Comparison of ENCODE assay signal across 18 cellular contexts in the genomic region with DNA sequence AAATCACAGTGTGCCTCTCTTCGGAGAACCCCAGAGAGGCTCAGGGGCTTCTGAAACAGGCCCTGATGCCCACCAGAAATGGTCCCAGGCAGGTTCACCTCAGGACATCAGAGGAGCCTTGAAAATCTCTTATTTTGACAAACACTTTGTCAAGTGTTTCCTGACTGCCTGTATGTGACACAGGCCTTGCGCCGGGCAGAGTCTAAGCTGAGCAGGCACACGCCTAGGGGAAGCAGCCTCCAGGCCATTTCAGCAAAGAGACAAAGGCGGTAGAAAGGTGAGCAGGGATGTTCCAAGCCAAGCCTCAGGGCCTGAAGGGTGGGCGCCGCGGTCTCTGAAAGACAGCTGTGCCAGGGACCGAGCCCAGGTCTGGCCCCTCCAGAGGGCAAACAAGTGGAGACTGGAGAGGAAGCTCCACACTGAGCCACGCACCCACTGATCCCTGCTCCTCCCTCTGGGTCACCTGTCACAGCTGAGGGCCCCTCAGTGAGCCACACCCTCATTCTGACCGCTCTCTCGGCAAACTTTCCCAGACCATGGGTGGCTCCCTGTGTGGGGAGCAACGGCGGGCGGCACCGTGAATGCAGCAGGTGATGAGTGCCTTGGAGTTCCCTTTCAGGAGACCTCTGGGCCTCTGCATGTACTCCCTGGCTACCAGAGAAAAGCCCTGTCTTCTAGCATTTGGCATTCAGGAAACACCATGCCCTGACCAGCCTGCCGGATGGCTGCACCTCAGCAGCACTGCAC.
DNase-seq lines count a peak whose midpoint lies in the region; ATAC-seq and TF ChIP-seq lines count a peak whose summit lies in the region.
"Had no signal": no experiment of that assay in that cellular context is flagged by ENCODE, and none has a peak within 500 bp of the region (broad histone marks: within the 10 kb centered on the region; RNA-seq: fewer than 3 reads in every experiment).

No MANE protein-coding gene starts in this region.

- H3T11ph ChIP-seq in H9 (ENCODE audit: low read length) = no peak overlapping the region

- no peak overlapping the region for H3K23ac ChIP-seq in H9 (ENCODE audit: insufficient read length, low read depth, low read length)
- H3K23ac ChIP-seq in neuronal stem cell (ENCODE audit: low read depth, low read length, poor library complexity) = no peak overlapping the region

- no peaks in the 10 kb centered on the region for H3K4me1 ChIP-seq in H9 (ENCODE audit: insufficient read depth, low read length)
- peaks cover 28% of the 10 kb centered on the region for H3K4me1 ChIP-seq in hepatocyte (ENCODE audit: insufficient read depth)
- peaks cover 0 to 4% of the 10 kb centered on the region in 2 donors for H3K4me1 ChIP-seq in neuronal stem cell (ENCODE audit: control insufficient read depth in 2 of 2, insufficient read depth in 1 of 2, low read depth in 1 of 2, low read length in 2 of 2)
- no peaks in the 10 kb centered on the region for H3K4me1 ChIP-seq in aorta (ENCODE audit: control insufficient read depth in 1 of 2, insufficient read depth in 2 of 2, low read length in 2 of 2)
- peaks cover 10 to 13% of the 10 kb centered on the region in 2 donors for H3K4me1 ChIP-seq in thyroid gland

- no peak overlapping the region for H4K5ac ChIP-seq in H9 (ENCODE audit: insufficient read length, low read depth, low read length)

- H3K27ac Mint-ChIP-seq in H9 = no peak overlapping the region
- H3K27ac Mint-ChIP-seq: CD14-positive monocyte had no signal

- TF ChIP-seq POLR2A in thyroid gland (IDR thresholded peaks at IDR 0.05) = no peak

- H2BK20ac ChIP-seq in H9 (ENCODE audit: low read depth, low read length, poor library complexity, severe bottlenecking) = no peak overlapping the region

- ATAC-seq in aorta (ENCODE audit: low FRiP score) = peak; percentile 19
- ATAC-seq in HG03354 (IDR thresholded peaks at IDR 0.05; ENCODE audit: poor library complexity, severe bottlenecking, unreplicated experiment) = no peak

- H3K27me3 ChIP-seq in H9 (ENCODE audit: insufficient read depth, low read length) (no peaks in the 10 kb centered on the region), hepatocyte (no peaks in the 10 kb centered on the region), neuronal stem cell (ENCODE audit: control insufficient read depth in 3 of 3, insufficient read depth in 3 of 3, low read depth in 1 of 3, low read length in 3 of 3) (no peaks in the 10 kb centered on the region), aorta (ENCODE audit: control insufficient read depth in 1 of 2, insufficient read depth in 2 of 2, low read length in 1 of 2) (no peaks in the 10 kb centered on the region), thyroid gland (no peaks in the 10 kb centered on the region)

- H4K91ac ChIP-seq in H9 (ENCODE audit: insufficient read length, low read depth, low read length) = no peak overlapping the region
- no peak overlapping the region for H4K91ac ChIP-seq in neuronal stem cell (ENCODE audit: low read depth, low read length, poor library complexity)

- H2BK12ac ChIP-seq in H9 (ENCODE audit: insufficient read length, low read depth, low read length) (no peak overlapping the region), neuronal stem cell (ENCODE audit: low read length) (no peak overlapping the region)

- H3K4me1 Mint-ChIP-seq in H9 = peaks cover 21 to 34% of the 10 kb centered on the region in 2 experiments
- H3K4me1 Mint-ChIP-seq: CD14-positive monocyte had no signal

- H4K8ac ChIP-seq in H9 (replicated peaks; ENCODE audit: insufficient read length, low read depth, low read length) = no peak overlapping the region
- H4K8ac ChIP-seq in neuronal stem cell (ENCODE audit: low read depth, low read length) = no peak overlapping the region

- H3K9ac ChIP-seq in H9 (ENCODE audit: extremely low read depth, insufficient read length, low read length) = no peak overlapping the region
- no peak overlapping the region for H3K9ac ChIP-seq in neuronal stem cell (ENCODE audit: low read depth, low read length, poor library complexity)

- H3K56ac ChIP-seq in H9 (ENCODE audit: insufficient read length, low read depth, low read length) = no peak overlapping the region

- no peaks in the 10 kb centered on the region for H4K20me1 ChIP-seq in H9 (ENCODE audit: control insufficient read depth, insufficient read depth, insufficient read length)
- H4K20me1 ChIP-seq in hepatocyte (ENCODE audit: insufficient read depth, poor library complexity, severe bottlenecking) = no peaks in the 10 kb centered on the region

- no peaks in the 10 kb centered on the region; a peak in 1 of 5 replicates for H3K9me3 Mint-ChIP-seq in H9

- H3K4me3 ChIP-seq in hepatocyte (no peak overlapping the region), neuronal stem cell (ENCODE audit: low read length in 2 of 2) (no peak overlapping the region), aorta (ENCODE audit: low read length in 2 of 2) (no peak overlapping the region), thyroid gland (replicated peaks in 1 of 3) (no peak overlapping the region)
- H3K4me3 ChIP-seq: PC-9 had no signal

- H2AFZ ChIP-seq in H9 (ENCODE audit: low read length) (no peak overlapping the region), hepatocyte (no peak overlapping the region), neuronal stem cell (ENCODE audit: low read length) (no peak overlapping the region)
- H2AFZ ChIP-seq: PC-9 had no signal

- H3K23me2 ChIP-seq in H9 (ENCODE audit: insufficient read length, low read depth, low read length, poor library complexity, severe bottlenecking) = no peaks in the 10 kb centered on the region

- H3K18ac ChIP-seq in H9 (ENCODE audit: insufficient read length, low read depth, low read length) (no peak overlapping the region), neuronal stem cell (ENCODE audit: low read length) (peak overlapping the region; percentile 60)

- H2BK120ac ChIP-seq in H9 (ENCODE audit: low read depth, low read length, poor library complexity, severe bottlenecking) (no peak overlapping the region), neuronal stem cell (ENCODE audit: low read depth, low read length) (no peak overlapping the region)

- H3K4ac ChIP-seq in H9 (ENCODE audit: low read depth, low read length) (no peak overlapping the region), neuronal stem cell (ENCODE audit: low read length) (no peak overlapping the region)

- no peaks in the 10 kb centered on the region for H3K36me3 ChIP-seq in hepatocyte (replicated peaks; ENCODE audit: insufficient read depth, low read depth)
- H3K36me3 ChIP-seq in neuronal stem cell (replicated peaks in 1 of 2; ENCODE audit: control insufficient read depth in 2 of 2, insufficient read depth in 2 of 2, low read length in 2 of 2) = no peaks in the 10 kb centered on the region
- H3K36me3 ChIP-seq in aorta (ENCODE audit: control insufficient read depth in 1 of 2, insufficient read depth in 2 of 2, low read length in 1 of 2) = no peaks in the 10 kb centered on the region
- no peaks in the 10 kb centered on the region for H3K36me3 ChIP-seq in thyroid gland

- intact Hi-C loops in aorta (cut with DNase I) (no loop called here), thyroid gland (cut with DNase I) (no loop called here)

- WGBS in H9 (ENCODE audit: extremely low coverage, insufficient read length, low lambda C conversion rate) = no CpG with 5 or more reads among the region's 17 CpGs
- WGBS in hepatocyte (ENCODE audit: low lambda C conversion rate, missing lambda C conversion rate) = 65% methylated on average over 15 of the region's 17 CpGs
- no CpG with 5 or more reads among the region's 17 CpGs for WGBS in neuronal stem cell (ENCODE audit: extremely low coverage in 2 of 2, insufficient read length in 2 of 2, insufficient replicate concordance in 1 of 2), 2 donors
- WGBS in aorta, 2 donors = 76 to 79% methylated on average over 17 of the region's 17 CpGs
- 78 to 82% methylated on average over 15 to 16 of the region's 17 CpGs for WGBS in thyroid gland, 2 donors

- H3K9me2 ChIP-seq in hepatocyte (replicated peaks; ENCODE audit: insufficient read depth) = no peaks in the 10 kb centered on the region

- H3K79me2 ChIP-seq in H9 (ENCODE audit: insufficient read depth, low read length) (no peaks in the 10 kb centered on the region), hepatocyte (no peaks in the 10 kb centered on the region)

- no peak overlapping the region for H3K4me3 Mint-ChIP-seq in H9

- no peak for TF ChIP-seq CTCF in H9 (conservative IDR thresholded peaks at IDR 0.05)
- no peak for TF ChIP-seq CTCF in hepatocyte (IDR thresholded peaks at IDR 0.05; ENCODE audit: poor library complexity)
- TF ChIP-seq CTCF in thyroid gland (IDR thresholded peaks at IDR 0.05) = no peak

- H2AK5ac ChIP-seq in H9 (ENCODE audit: insufficient read length, low read length) (no peak overlapping the region), neuronal stem cell (ENCODE audit: low read depth, low read length) (no peak overlapping the region)

- peaks cover 0 to 5% (median 0%) of the 10 kb centered on the region in 3 experiments; a peak in 2 of 7 replicates for H3K36me3 Mint-ChIP-seq in H9 (ENCODE audit: insufficient read depth in 1 of 3, low read depth in 3 of 3)
- H3K36me3 Mint-ChIP-seq: CD14-positive monocyte had no signal

- peaks cover 3% of the 10 kb centered on the region; the same call in 1 of the 2 replicates for H3K27me3 Mint-ChIP-seq in H9 (ENCODE audit: low read depth)

- H3K27ac ChIP-seq in H9 (ENCODE audit: insufficient read length, low read depth, low read length) (no peak overlapping the region), hepatocyte (peak overlapping the region; percentile 60), neuronal stem cell (replicated peaks; ENCODE audit: low read length) (no peak overlapping the region), aorta (ENCODE audit: low read depth in 1 of 2, low read length in 2 of 2) (no peak overlapping the region), thyroid gland (no peak overlapping the region)
- H3K27ac ChIP-seq: PC-9, RWPE1 had no signal

- no peak overlapping the region for H2BK15ac ChIP-seq in H9 (ENCODE audit: low read depth, low read length)
- no peak overlapping the region for H2BK15ac ChIP-seq in neuronal stem cell (ENCODE audit: low read length)

- no peak for DNase-seq in H9
- DNase-seq in hepatocyte (ENCODE audit: low spot score) = peak; percentile 60
- DNase-seq in neuronal stem cell (ENCODE audit: low spot score) = no peak
- DNase-seq in aorta = no peak
- no peak for DNase-seq in kidney tubule cell (ENCODE audit: low spot score)
- DNase-seq in thyroid gland = no peak
- DNase-seq: DMS79 treated with DMSO at 0.1 percent for 48 hours, HCEC 1CT, MM.1S, NCI-H1092, NCI-H1436 treated with DMSO at 0.1 percent for 48 hours, NCI-H2029, NCI-H345, NCI-H524 treated with DMSO at 0.1 percent for 48 hours, PC-9 had no signal

- H3K14ac ChIP-seq in H9 (ENCODE audit: insufficient read depth, low read length) = peak overlapping the region; percentile 55; the same call in 1 of the 2 replicates
- H3K14ac ChIP-seq in neuronal stem cell (ENCODE audit: low read length) = peak overlapping the region; percentile 5

- H3K79me1 ChIP-seq in H9 (ENCODE audit: insufficient read depth, low read depth, low read length, poor library complexity, severe bottlenecking) (no peaks in the 10 kb centered on the region), neuronal stem cell (ENCODE audit: low read depth, low read length) (no peaks in the 10 kb centered on the region)

- H3K4me2 ChIP-seq in H9 (ENCODE audit: insufficient read depth, insufficient read length, low read length) (no peak overlapping the region), hepatocyte (no peak overlapping the region), neuronal stem cell (ENCODE audit: insufficient read depth, low read length, poor library complexity, severe bottlenecking) (no peak overlapping the region)
- H3K4me2 ChIP-seq: PC-9 had no signal

- no peak overlapping the region for H2BK5ac ChIP-seq in H9 (ENCODE audit: insufficient read length, low read length)
- no peak overlapping the region for H2BK5ac ChIP-seq in neuronal stem cell (ENCODE audit: low read length)

- H3K9me3 ChIP-seq in H9 (ENCODE audit: control insufficient read depth, low read depth, low read length) (no peaks in the 10 kb centered on the region), hepatocyte (ENCODE audit: low read depth) (no peaks in the 10 kb centered on the region), neuronal stem cell (replicated peaks in 1 of 2; ENCODE audit: control insufficient read depth in 2 of 2, insufficient read depth in 1 of 2, low read depth in 1 of 2, low read length in 2 of 2) (no peaks in the 10 kb centered on the region), aorta (ENCODE audit: control insufficient read depth, low read length) (no peaks in the 10 kb centered on the region), thyroid gland (no peaks in the 10 kb centered on the region)
